8 cellular contexts compared by ENCODE assay signal in genomic region chr3:182980204-182981037, GRCh38. TPM values are rescaled to one million over a fixed set of nuclear protein-coding genes. Genes with fewer than 3 reads are reported as not detected.
DNase-seq lines count a peak whose midpoint lies in the region; ATAC-seq, FAIRE-seq and TF ChIP-seq lines count a peak whose summit lies in the region.

TSS of gene DCUN1D1 (minus strand) at chr3:182980538. CDS start at chr3:182980489, 49 bp downstream.

- TF ChIP-seq POLR2A in HepG2 (IDR thresholded peaks at IDR 0.05; ENCODE audit: insufficient read depth in 1 of 2, low read depth in 2 of 2, low read length in 2 of 2): peak; percentile 24 to 75; a peak in 3 of 4 replicates

- no peak for TF ChIP-seq CTCF in HepG2 (CRISPR knock-in tag; IDR thresholded peaks at IDR 0.05)

- 4% methylated on average over 12 of the region's 106 CpGs for WGBS in HepG2 (ENCODE audit: low lambda C conversion rate)

- peak within 1 kb of the TSS; percentile 92 for H3K9ac ChIP-seq in BLaER1
- H3K9ac ChIP-seq in HepG2 (ENCODE audit: insufficient read depth, low read depth, low read length): peak within 1 kb of the TSS; percentile 77

- FAIRE-seq in GM19239 (lab: Jason Lieb, UNC) (no peak), HepG2 (lab: Jason Lieb, UNC) (no peak)

- CTCF ChIA-PET in HepG2 (lab: Yijun Ruan, JAX; ENCODE audit: low intra/inter-chr PET ratio, low total read pairs): no interaction called here

- peak within 1 kb of the TSS; percentile 88 for H3K4me3 Mint-ChIP-seq in dendritic cell treated with granulocyte-macrophage colony-stimulating factor and Interleukin-4, amounts not matched to agents 40 ng/mL and 50 ng/mL, for 4 days

- H3K4me1 Mint-ChIP-seq in dendritic cell treated with granulocyte-macrophage colony-stimulating factor and Interleukin-4, amounts not matched to agents 40 ng/mL and 50 ng/mL, for 4 days (ENCODE audit: low read depth): peaks cover 35% of the 10 kb centered on the region

- no peaks in the 10 kb centered on the region for H3K36me3 Mint-ChIP-seq in dendritic cell treated with granulocyte-macrophage colony-stimulating factor and Interleukin-4, amounts not matched to agents 40 ng/mL and 50 ng/mL, for 4 days (ENCODE audit: low read depth)

- no peaks in the 10 kb centered on the region for H3K27me3 Mint-ChIP-seq in dendritic cell treated with granulocyte-macrophage colony-stimulating factor and Interleukin-4, amounts not matched to agents 40 ng/mL and 50 ng/mL, for 4 days

- peak within 1 kb of the TSS; percentile 87 for H3K27ac Mint-ChIP-seq in dendritic cell treated with granulocyte-macrophage colony-stimulating factor and Interleukin-4, amounts not matched to agents 40 ng/mL and 50 ng/mL, for 4 days

- H3K4me1 ChIP-seq in BLaER1 (peaks cover 38% of the 10 kb centered on the region), HepG2 (ENCODE audit: insufficient read depth, low read length) (peaks cover 40% of the 10 kb centered on the region)

- H3K9me3 Mint-ChIP-seq in dendritic cell treated with granulocyte-macrophage colony-stimulating factor and Interleukin-4, amounts not matched to agents 40 ng/mL and 50 ng/mL, for 4 days: no peaks in the 10 kb centered on the region

- H3K27me3 ChIP-seq in BLaER1: no peaks in the 10 kb centered on the region
- H3K27me3 ChIP-seq in HepG2 (ENCODE audit: control insufficient read depth in 1 of 2, insufficient read depth in 2 of 2, low read length in 2 of 2): no peaks in the 10 kb centered on the region

- H3K9me3 ChIP-seq in BLaER1 (no peaks in the 10 kb centered on the region), HepG2 (ENCODE audit: low read length) (no peaks in the 10 kb centered on the region)

- H4K20me1 ChIP-seq in BLaER1 (peaks cover 44% of the 10 kb centered on the region), HepG2 (ENCODE audit: insufficient read depth, low read length) (peaks cover 6% of the 10 kb centered on the region)

- peak within 1 kb of the TSS; percentile 28 for H2AFZ ChIP-seq in HepG2 (ENCODE audit: low read length)

- no peak for TF ChIP-seq EP300 in HepG2 (IDR thresholded peaks at IDR 0.05; ENCODE audit: low read depth in 2 of 2, low read length in 2 of 2)
- TF ChIP-seq EP300 in HepG2 (CRISPR knock-in tag; IDR thresholded peaks at IDR 0.05; ENCODE audit: borderline replicate concordance): no peak

- BruUV-seq in HepG2 (replicated peaks; lab: Mats Ljungman, UMichigan): no TSS peak

- H3K36me3 ChIP-seq in BLaER1: no peaks in the 10 kb centered on the region
- no peaks in the 10 kb centered on the region for H3K36me3 ChIP-seq in HepG2 (replicated peaks in 1 of 2; ENCODE audit: control insufficient read depth in 1 of 2, insufficient read depth in 2 of 2, low read length in 2 of 2)

- intact Hi-C loops in dendritic cell treated with granulocyte-macrophage colony-stimulating factor and Interleukin-4, amounts not matched to agents 40 ng/mL and 50 ng/mL, for 4 days (cut with micrococcal nuclease): no loop called here
- intact Hi-C loops in HepG2 (cut with micrococcal nuclease; ENCODE audit: unreplicated experiment): no loop called here

- ATAC-seq in HG03439 (IDR thresholded peaks at IDR 0.05; ENCODE audit: unreplicated experiment): peak; percentile 93
- peak; percentile 89 for ATAC-seq in HepG2

- POLR2A ChIA-PET in HepG2 (lab: Yijun Ruan, JAX): interaction anchor here (1.6 kb wide), 1 partner anchor 11 kb away, joined by 10 read pairs; no protein-coding TSS in a partner anchor

- H3K4me2 ChIP-seq in BLaER1: peak within 1 kb of the TSS; percentile 92
- H3K4me2 ChIP-seq in HepG2 (ENCODE audit: low read depth, low read length): peak within 1 kb of the TSS; percentile 87

- peaks cover 40% of the 10 kb centered on the region for H3K79me2 ChIP-seq in HepG2 (ENCODE audit: insufficient read depth, low read length)

- in situ Hi-C loops in HepG2 (cut with HindIII; ENCODE audit: extremely low pct_ligation_motif_present, low pct_unique_long_range_greater_than_20kb): no loop called here

- peak; percentile 19 for TF ChIP-seq RAD21 in HepG2 (CRISPR knock-in tag; IDR thresholded peaks at IDR 0.05)

- DNase-seq in GM19239 (ENCODE audit: insufficient read length, low spot score): peak; percentile 96
- DNase-seq in NCI-H748 (lab: John Stamatoyannopoulos, UW; ENCODE audit: unreplicated experiment): peak; percentile 80
- DNase-seq in activated CD4-positive, alpha-beta T cell treated with anti-CD3 and anti-CD28 coated beads, Interleukin-2, amount 50 U/mL, for 24 hours (ENCODE audit: low read depth in 1 of 2, low spot score in 1 of 2): peak; percentile 76 to 83
- DNase-seq in HepG2 (ENCODE audit: low spot score): peak; percentile 71
- peak; percentile 82 to 84 for DNase-seq in stimulated activated CD4-positive, alpha-beta T cell treated with anti-CD3 and anti-CD28 coated beads, Interleukin-2, amount 100 ng/mL, for 48 hours

- H3K27ac ChIP-seq in BLaER1 (peak within 1 kb of the TSS; percentile 90), HepG2 (ENCODE audit: extremely low read length, insufficient read depth, low read length) (peak within 1 kb of the TSS; percentile 61)

- H3K4me3 ChIP-seq in BLaER1 (peak within 1 kb of the TSS; percentile 85), HepG2 (replicated peaks in 1 of 3; ENCODE audit: insufficient read depth in 1 of 3, low read depth in 2 of 3, low read length in 3 of 3) (peak within 1 kb of the TSS; percentile 72 to 89 (median 85))

TF ChIP-seq in HepG2, 621 proteins besides CTCF, POLR2A, EP300 and RAD21 (continues in another document):
- TF ChIP-seq ATF3 (CRISPR knock-in tag; IDR thresholded peaks at IDR 0.05) (no peak), MBD4 (IDR thresholded peaks at IDR 0.05; ENCODE audit: borderline replicate concordance, low read length) (no peak), SKIL (CRISPR knock-in tag; IDR thresholded peaks at IDR 0.05; ENCODE audit: borderline replicate concordance) (0 out of 2 replicates have a peak, but pooled peaks have one; percentile 24), NFKB2 (CRISPR knock-in tag; IDR thresholded peaks at IDR 0.05; ENCODE audit: borderline replicate concordance) (peak; percentile 64; the same call in 1 of the 2 replicates), ZSCAN29 (CRISPR knock-in tag; conservative IDR thresholded peaks at IDR 0.05) (peak; percentile 100), ZNF784 (CRISPR knock-in tag; IDR thresholded peaks at IDR 0.05; ENCODE audit: borderline replicate concordance) (0 out of 2 replicates have a peak, but pooled peaks have one; percentile 55), SAP130 (CRISPR knock-in tag; IDR thresholded peaks at IDR 0.05; ENCODE audit: low read depth) (peak; percentile 38)

RNA-seq across cellular contexts. Expression of gene DCUN1D1, which starts in this region (rescaled TPM):
- total RNA-seq in HepG2 (2016; rRNA removed; fragmentation: Illumina TruSeq; extraction: Trizol): 39.7 and 66.9 TPM in 2 replicates
- 8.8 and 11.8 TPM in 2 replicates for total RNA-seq in HepG2 (2016; cell fraction: cytosol; rRNA removed; fragmentation: Illumina TruSeq; extraction: Trizol; ENCODE audit: low read depth)
- total RNA-seq in HepG2 (2016; cell fraction: insoluble cytoplasmic fraction; rRNA removed; fragmentation: Illumina TruSeq; extraction: Trizol): 39.2 and 73.4 TPM in 2 replicates
- total RNA-seq in HepG2 (2016; cell fraction: membrane; rRNA removed; fragmentation: Illumina TruSeq; extraction: Trizol): 21.6 and 37.2 TPM in 2 replicates
- 16.0 and 21.7 TPM in 2 replicates for total RNA-seq in HepG2 (2016; cell fraction: nucleus; rRNA removed; fragmentation: Illumina TruSeq; extraction: Trizol)
- 6.2 and 10.5 TPM in 2 replicates for polyA plus RNA-seq in HepG2 (2011; rRNA removed)
- polyA plus RNA-seq in HepG2 (2011; cell fraction: cytosol; rRNA removed): 2.1 and 4.5 TPM in 2 replicates
- polyA plus RNA-seq in HepG2 (2011; cell fraction: nucleus; rRNA removed): 3.3 and 5.6 TPM in 2 replicates
- polyA plus RNA-seq in HepG2 (2012): 12.7 and 12.8 TPM in 2 replicates
- 8.6 and 9.2 TPM in 2 replicates for polyA plus RNA-seq in HepG2 (2016; cell fraction: cytosol; fragmentation: Illumina TruSeq; extraction: Trizol; ENCODE audit: low read depth)
- polyA plus RNA-seq in HepG2 (2016; cell fraction: insoluble cytoplasmic fraction; fragmentation: Illumina TruSeq; extraction: Trizol; ENCODE audit: low read depth): 36.8 and 40.1 TPM in 2 replicates
- 14.1 and 15.5 TPM in 2 replicates for polyA plus RNA-seq in HepG2 (2016; cell fraction: membrane; fragmentation: Illumina TruSeq; extraction: Trizol; ENCODE audit: low read depth)
- 14.8 and 21.0 TPM in 2 replicates for polyA plus RNA-seq in HepG2 (2016; cell fraction: nucleus; fragmentation: Illumina TruSeq; extraction: Trizol; ENCODE audit: insufficient read depth, low read depth)
- polyA minus RNA-seq in HepG2 (2011; rRNA and poly(A)+ RNA removed; ENCODE audit: low replicate concordance): 6.2 and 25.5 TPM in 2 replicates
- 17.4 and 25.9 TPM in 2 replicates for polyA minus RNA-seq in HepG2 (2011; cell fraction: cytosol; rRNA and poly(A)+ RNA removed)
- polyA minus RNA-seq in HepG2 (2011; cell fraction: nucleus; rRNA and poly(A)+ RNA removed): 19.4 and 20.2 TPM in 2 replicates

Comparison
In these comparisons a context has a peak if more than half of its experiments do, and no peak if none do; other contexts are left out.
1. Peak in every context shown above with its lines: DNase-seq, ATAC-seq, H3K4me3 ChIP-seq and H3K27ac ChIP-seq.